Comparison of ENCODE assay signal across 7 cellular contexts in genomic region chr5:167869125-167869524, GRCh38.
"Had no signal": no experiment of that assay in that cellular context is flagged by ENCODE, and none has a peak within 500 bp of the region (broad histone marks: within the 10 kb centered on the region; RNA-seq: fewer than 3 reads in every experiment).

No MANE protein-coding gene starts in this region.

- H3K9ac ChIP-seq: KMS-11 had no signal

- ATAC-seq: K562 had no signal

- FAIRE-seq: HTR-8/SVneo, K562 had no signal

- H3K4me2 ChIP-seq: KMS-11 had no signal

- DNase-seq: IMR-90, KBM-7, KG1 had no signal

- H3K4me3 ChIP-seq: K562 had no signal

- H3K27ac ChIP-seq: HL-60, KMS-11 had no signal
